ENCODE assay signal across 23 cellular contexts in genomic region chr20:14677455-14677854, GRCh38.
DNase-seq lines count a peak whose midpoint lies in the region; FAIRE-seq and TF ChIP-seq lines count a peak whose summit lies in the region.
"Had no signal": no experiment of that assay in that cellular context is flagged by ENCODE, and none has a peak within 500 bp of the region (broad histone marks: within the 10 kb centered on the region; RNA-seq: fewer than 3 reads in every experiment).

No MANE protein-coding gene starts in this region.

- no peak overlapping the region for H3K4me3 Mint-ChIP-seq in mesothelial cell of epicardium
- no peak overlapping the region for H3K4me3 Mint-ChIP-seq in type B pancreatic cell
- H3K4me3 Mint-ChIP-seq: CD14-positive monocyte; CD4-positive, alpha-beta T cell; CD8-positive, alpha-beta memory T cell; HFFc6 had no signal

- no peaks in the 10 kb centered on the region for H3K27me3 Mint-ChIP-seq in mesothelial cell of epicardium (ENCODE audit: low read depth)
- peaks cover 27% of the 10 kb centered on the region for H3K27me3 Mint-ChIP-seq in type B pancreatic cell
- H3K27me3 Mint-ChIP-seq: CD4-positive, alpha-beta T cell had no signal

- DNase-seq in GM12865 (ENCODE audit: low read depth), result peak; percentile 10
- DNase-seq in bronchial epithelial cell (ENCODE audit: low read depth), result no peak
- no peak for DNase-seq in mesothelial cell of epicardium (ENCODE audit: low spot score in 2 of 2, unreplicated experiment in 2 of 2)
- DNase-seq in type B pancreatic cell (ENCODE audit: extremely low spot score, unreplicated experiment), result no peak
- DNase-seq in NCI-H1436 treated with DMSO at 0.1 percent for 48 hours (lab: John Stamatoyannopoulos, UW), result no peak
- DNase-seq in SKM-1 treated with dmso at 0.1 percent for 144 hours (lab: John Stamatoyannopoulos, UW; ENCODE audit: unreplicated experiment), result no peak
- no peak for DNase-seq in D721Med (ENCODE audit: insufficient read length, low spot score)
- DNase-seq: 8988T; ACHN; AML-193; BE2C; CD4-positive, alpha-beta T cell; CD8-positive, alpha-beta memory T cell; DND-41; GDM1; GOT3; HFFc6 had no signal

- H3K4me3 ChIP-seq in GM12865 (ENCODE audit: low read depth, low read length) (no peak overlapping the region), bronchial epithelial cell (ENCODE audit: low read depth, low read length) (no peak overlapping the region)
- H3K4me3 ChIP-seq: A549; BLaER1 treated with 17β-estradiol and CSF1 and Interleukin-3, amounts not matched to agents 10 nM and 100 nM; HAP-1 had no signal

- H3K4me1 Mint-ChIP-seq in mesothelial cell of epicardium, result peaks cover 43% of the 10 kb centered on the region
- peaks cover 3% of the 10 kb centered on the region for H3K4me1 Mint-ChIP-seq in type B pancreatic cell (ENCODE audit: unreplicated experiment)
- H3K4me1 Mint-ChIP-seq: CD14-positive monocyte; CD8-positive, alpha-beta memory T cell had no signal

- H3K36me3 ChIP-seq in bronchial epithelial cell (ENCODE audit: control insufficient read depth, insufficient read depth, low read length), result no peaks in the 10 kb centered on the region
- H3K36me3 ChIP-seq: BE2C; BLaER1 treated with 17β-estradiol and CSF1 and Interleukin-3, amounts not matched to agents 10 nM and 100 nM; HAP-1 had no signal

- H3K27ac Mint-ChIP-seq in mesothelial cell of epicardium (peak overlapping the region; percentile 91), type B pancreatic cell (peak overlapping the region; percentile 18)
- H3K27ac Mint-ChIP-seq: CD14-positive monocyte; CD4-positive, alpha-beta T cell; CD8-positive, alpha-beta memory T cell; HFFc6 had no signal

- TF ChIP-seq CTCF in GM12865 (IDR thresholded peaks at IDR 0.05; ENCODE audit: insufficient read depth, low read depth, low read length, missing control alignments) (no peak), bronchial epithelial cell (IDR thresholded peaks at IDR 0.05; ENCODE audit: insufficient read depth, low read length, severe bottlenecking) (no peak), mesothelial cell of epicardium (IDR thresholded peaks at IDR 0.05; ENCODE audit: unreplicated experiment) (no peak), type B pancreatic cell (conservative IDR thresholded peaks at IDR 0.05) (no peak), D721Med (IDR thresholded peaks at IDR 0.05; ENCODE audit: insufficient read depth, missing control alignments) (no peak)

- H3K36me3 Mint-ChIP-seq in mesothelial cell of epicardium, result peaks cover 21% of the 10 kb centered on the region
- peaks cover 9% of the 10 kb centered on the region for H3K36me3 Mint-ChIP-seq in type B pancreatic cell
- H3K36me3 Mint-ChIP-seq: CD14-positive monocyte; CD8-positive, alpha-beta memory T cell had no signal

- peak; percentile 40 for FAIRE-seq in bronchial epithelial cell (lab: Jason Lieb, UNC)
- FAIRE-seq in D721Med (lab: Jason Lieb, UNC), result no peak
- FAIRE-seq: GM12892, H54 had no signal

- peaks cover 19% of the 10 kb centered on the region for H3K9me3 Mint-ChIP-seq in mesothelial cell of epicardium
- H3K9me3 Mint-ChIP-seq in type B pancreatic cell, result no peaks in the 10 kb centered on the region

- H3K27me3 ChIP-seq in bronchial epithelial cell (ENCODE audit: control insufficient read depth, insufficient read depth, low read length), result no peaks in the 10 kb centered on the region
- H3K27me3 ChIP-seq: BE2C; BLaER1 treated with 17β-estradiol and CSF1 and Interleukin-3, amounts not matched to agents 10 nM and 100 nM had no signal
